In genomic region chr2:200713003-200713703, GRCh38 we compare ENCODE assay signal across 8 cellular contexts.
A peak's percentile ranks its signal among the peaks of the same experiment; 100 is the strongest.
DNase-seq lines count a peak whose midpoint lies in the region; ATAC-seq and TF ChIP-seq lines count a peak whose summit lies in the region.

No MANE protein-coding gene starts in this region.

- H3K4me1 ChIP-seq in parathyroid adenoma (peaks cover 4% of the 10 kb centered on the region), tibial nerve (peaks cover 0 to 10% (median 0%) of the 10 kb centered on the region in 4 donors)

- peak; percentile 99 for ATAC-seq in HG02678 (IDR thresholded peaks at IDR 0.05; ENCODE audit: unreplicated experiment)
- peak; percentile 97 for ATAC-seq in activated naive CD8-positive, alpha-beta T cell treated with anti-CD3 and anti-CD28 coated beads, Interleukin-2, amount 50 U/mL, for 24 hours

- H3K79me2 ChIP-seq in SU-DHL-6 (ENCODE audit: insufficient read depth, low read length), result no peaks in the 10 kb centered on the region
- no peaks in the 10 kb centered on the region for H3K79me2 ChIP-seq in parathyroid adenoma

- no peaks in the 10 kb centered on the region for H3F3A ChIP-seq in SU-DHL-6 (ENCODE audit: insufficient read depth)

- no peaks in the 10 kb centered on the region for H3K9me3 Mint-ChIP-seq in activated naive CD8-positive, alpha-beta T cell treated with anti-CD3 and anti-CD28 coated beads, Interleukin-2, amount 50 U/mL, for 24 hours

- H3K4me3 ChIP-seq in SU-DHL-6 (ENCODE audit: insufficient read depth, low read length, poor library complexity, severe bottlenecking), result peak overlapping the region; percentile 33
- peak overlapping the region; percentile 43 for H3K4me3 ChIP-seq in parathyroid adenoma (ENCODE audit: low read depth, low read length)
- peak overlapping the region; percentile 9 to 54 (median 36) for H3K4me3 ChIP-seq in tibial nerve

- 3% methylated on average over 17 of the region's 17 CpGs for WGBS in tibial nerve, 2 donors

- peak overlapping the region; percentile 46 for H3K9ac ChIP-seq in SU-DHL-6 (ENCODE audit: low read length)
- H3K9ac ChIP-seq in parathyroid adenoma, result no peak overlapping the region

- H2AFZ ChIP-seq in SU-DHL-6 (ENCODE audit: low read depth, low read length, severe bottlenecking), result peak overlapping the region; percentile 91
- peak overlapping the region; percentile 89 for H2AFZ ChIP-seq in parathyroid adenoma

- peak overlapping the region; percentile 74 for H3K4me3 Mint-ChIP-seq in activated naive CD8-positive, alpha-beta T cell treated with anti-CD3 and anti-CD28 coated beads, Interleukin-2, amount 50 U/mL, for 24 hours

- DNase-seq in NCI-H1105 (lab: John Stamatoyannopoulos, UW) (peak; percentile 18), cardiac septum (ENCODE audit: low spot score) (peak; percentile 93), tibial nerve (ENCODE audit: low spot score in 2 of 2) (peak; percentile 61 to 90)
- peak; percentile 93 for DNase-seq in activated naive CD8-positive, alpha-beta T cell treated with anti-CD3 and anti-CD28 coated beads, Interleukin-2, amount 50 U/mL, for 24 hours

- TF ChIP-seq CTCF in GM12872 (IDR thresholded peaks at IDR 0.05; ENCODE audit: insufficient read depth, low read depth, low read length), result peak; percentile 79
- peak; percentile 85 for TF ChIP-seq CTCF in SU-DHL-6 (IDR thresholded peaks at IDR 0.05; ENCODE audit: insufficient read depth, low read length, poor library complexity, severe bottlenecking)
- TF ChIP-seq CTCF in parathyroid adenoma (IDR thresholded peaks at IDR 0.05), result peak; percentile 90
- peak; percentile 75 to 87 (median 83) for TF ChIP-seq CTCF in tibial nerve (IDR thresholded peaks at IDR 0.05)

- no peaks in the 10 kb centered on the region for H4K20me1 ChIP-seq in SU-DHL-6 (ENCODE audit: low read depth, low read length)

- no peaks in the 10 kb centered on the region for H3K27me3 ChIP-seq in SU-DHL-6 (ENCODE audit: low read length)
- no peaks in the 10 kb centered on the region for H3K27me3 ChIP-seq in parathyroid adenoma (ENCODE audit: control insufficient read depth, insufficient read depth, low read length)
- H3K27me3 ChIP-seq in tibial nerve, result no peaks in the 10 kb centered on the region

- no peaks in the 10 kb centered on the region for H3K36me3 ChIP-seq in SU-DHL-6 (ENCODE audit: low read length)
- no peaks in the 10 kb centered on the region for H3K36me3 ChIP-seq in parathyroid adenoma (ENCODE audit: control insufficient read depth, insufficient read depth, low read length)
- H3K36me3 ChIP-seq in tibial nerve, result no peaks in the 10 kb centered on the region

- peak; percentile 91 to 92 for TF ChIP-seq EP300 in tibial nerve (IDR thresholded peaks at IDR 0.05)

- H3K9me3 ChIP-seq in SU-DHL-6 (ENCODE audit: insufficient read depth, low read length), result no peaks in the 10 kb centered on the region
- no peaks in the 10 kb centered on the region for H3K9me3 ChIP-seq in parathyroid adenoma (ENCODE audit: control insufficient read depth, low read length)
- no peaks in the 10 kb centered on the region for H3K9me3 ChIP-seq in tibial nerve

- peak overlapping the region; percentile 69 for H3K4me2 ChIP-seq in SU-DHL-6 (ENCODE audit: low read depth, low read length, poor library complexity, severe bottlenecking)
- H3K4me2 ChIP-seq in parathyroid adenoma (ENCODE audit: low read length), result peak overlapping the region; percentile 77

- no peaks in the 10 kb centered on the region for H3K36me3 Mint-ChIP-seq in activated naive CD8-positive, alpha-beta T cell treated with anti-CD3 and anti-CD28 coated beads, Interleukin-2, amount 50 U/mL, for 24 hours (ENCODE audit: low read depth)

- H3K27ac ChIP-seq in SU-DHL-6 (ENCODE audit: low read depth, low read length), result peak overlapping the region; percentile 63
- peak overlapping the region; percentile 59 for H3K27ac ChIP-seq in parathyroid adenoma
- H3K27ac ChIP-seq in tibial nerve, result peak overlapping the region; percentile 46 to 82 (median 76)

- intact Hi-C loops in cardiac septum (cut with DNase I), result loop anchor here (1.0 to 10.0 kb wide), 4 partner anchors 22 to 462 kb away; partner anchors contain the start of gene CLK1

- peak overlapping the region; percentile 100 for H3K27ac Mint-ChIP-seq in activated naive CD8-positive, alpha-beta T cell treated with anti-CD3 and anti-CD28 coated beads, Interleukin-2, amount 50 U/mL, for 24 hours

- peak; percentile 68 to 69 for TF ChIP-seq POLR2A in tibial nerve (IDR thresholded peaks at IDR 0.05)

- H3K4me1 Mint-ChIP-seq in activated naive CD8-positive, alpha-beta T cell treated with anti-CD3 and anti-CD28 coated beads, Interleukin-2, amount 50 U/mL, for 24 hours, result peaks cover 48% of the 10 kb centered on the region

- no peaks in the 10 kb centered on the region for H3K9me2 ChIP-seq in SU-DHL-6 (replicated peaks; ENCODE audit: insufficient read depth, low read length)

- H3K27me3 Mint-ChIP-seq in activated naive CD8-positive, alpha-beta T cell treated with anti-CD3 and anti-CD28 coated beads, Interleukin-2, amount 50 U/mL, for 24 hours, result peaks cover 4% of the 10 kb centered on the region

Comparison
In these comparisons a context has a peak if more than half of its experiments do, and no peak if none do; other contexts are left out.
1. Peak in every context shown above with its lines: DNase-seq, ATAC-seq, H3K4me3 ChIP-seq and H3K27ac ChIP-seq.
2. DNase-seq: peak in every context shown above with its lines; median percentile 93 in activated naive CD8-positive, alpha-beta T cell treated with anti-CD3 and anti-CD28 coated beads, Interleukin-2, amount 50 U/mL, for 24 hours; 93 in cardiac septum; 76 in tibial nerve; 18 in NCI-H1105.